Comparison of ENCODE assay signal across 16 cellular contexts in the genomic region with DNA sequence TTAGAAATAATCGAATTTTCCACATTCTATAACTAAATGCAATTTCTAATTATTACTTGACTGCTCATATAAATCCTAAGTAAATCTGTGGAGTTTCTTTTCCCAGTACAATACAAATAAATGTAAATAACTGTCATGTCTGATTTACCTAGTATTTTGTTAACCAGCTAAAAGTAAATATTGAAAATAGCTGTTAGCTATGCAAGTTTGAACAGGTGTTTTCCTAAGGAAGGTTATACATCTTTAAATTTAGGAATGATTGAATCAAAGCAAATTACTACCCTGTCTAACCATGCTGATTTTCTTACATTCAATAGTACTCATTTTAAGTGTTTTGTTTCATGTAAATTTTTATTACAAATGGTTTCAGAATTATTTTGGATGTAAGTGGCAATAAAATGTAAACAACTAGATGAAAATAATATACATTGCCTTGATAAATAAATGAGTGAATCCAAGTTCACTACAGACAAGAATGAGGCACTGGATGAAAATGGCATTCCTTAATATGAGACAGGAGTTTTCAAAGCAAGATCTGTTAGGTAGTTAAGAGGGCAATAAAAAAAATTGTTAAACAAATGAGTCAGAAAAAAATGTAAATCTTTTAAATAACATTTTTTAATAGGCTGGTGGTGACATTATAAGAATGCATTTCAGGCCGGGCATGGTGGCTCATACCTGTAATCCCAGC. TPM values are rescaled to one million over a fixed set of nuclear protein-coding genes. Genes with fewer than 3 reads are reported as not detected.
DNase-seq lines count a peak whose midpoint lies in the region; ATAC-seq and TF ChIP-seq lines count a peak whose summit lies in the region.
"Had no signal": no experiment of that assay in that cellular context is flagged by ENCODE, and none has a peak within 500 bp of the region (broad histone marks: within the 10 kb centered on the region; RNA-seq: fewer than 3 reads in every experiment).

No MANE protein-coding gene starts in this region.

- H3K4me1 Mint-ChIP-seq in activated CD8-positive, alpha-beta memory T cell treated with anti-CD3 and anti-CD28 coated beads, Interleukin-2, amount 10 ng/mL, durations not matched to agents 7 days and 5 days: peaks cover 3% of the 10 kb centered on the region

- no peak overlapping the region for H3K4me3 ChIP-seq in LNCaP clone FGC (ENCODE audit: low read depth, low read length)
- H3K4me3 ChIP-seq: HAP-1 had no signal

- peaks cover 46% of the 10 kb centered on the region for H3K27me3 Mint-ChIP-seq in activated CD8-positive, alpha-beta memory T cell treated with anti-CD3 and anti-CD28 coated beads, Interleukin-2, amount 10 ng/mL, durations not matched to agents 7 days and 5 days

- CTCF ChIA-PET in activated CD8-positive, alpha-beta memory T cell treated with anti-CD3 and anti-CD28 coated beads, Interleukin-2, amount 10 ng/mL, durations not matched to agents 7 days and 5 days (lab: Charles Lee): no interaction called here

- peak overlapping the region; percentile 25 for H3K27ac ChIP-seq in VCaP
- H3K27ac ChIP-seq: C4-2B, HL-60 had no signal

- H3K27ac Mint-ChIP-seq in activated CD8-positive, alpha-beta memory T cell treated with anti-CD3 and anti-CD28 coated beads, Interleukin-2, amount 10 ng/mL, durations not matched to agents 7 days and 5 days: no peak overlapping the region
- H3K27ac Mint-ChIP-seq: CD4-positive, alpha-beta memory T cell had no signal

- no peaks in the 10 kb centered on the region for H3K9me3 Mint-ChIP-seq in activated CD8-positive, alpha-beta memory T cell treated with anti-CD3 and anti-CD28 coated beads, Interleukin-2, amount 10 ng/mL, durations not matched to agents 7 days and 5 days (ENCODE audit: low read depth)
- H3K9me3 Mint-ChIP-seq: CD4-positive, alpha-beta memory T cell had no signal

- in situ Hi-C loops in ACHN (cut with HindIII; ENCODE audit: low pct_ligation_motif_present, low pct_unique_long_range_greater_than_20kb, low sequenced_read_pairs): no loop called here

- ATAC-seq in HG03025 (IDR thresholded peaks at IDR 0.05; ENCODE audit: low FRiP score, unreplicated experiment): no peak
- ATAC-seq in activated CD8-positive, alpha-beta memory T cell treated with anti-CD3 and anti-CD28 coated beads, Interleukin-2, amount 10 ng/mL, durations not matched to agents 7 days and 5 days: no peak

- TF ChIP-seq CTCF in LNCaP clone FGC (IDR thresholded peaks at IDR 0.05; ENCODE audit: control insufficient read depth, extremely low read depth, insufficient read depth) (no peak), VCaP (conservative IDR thresholded peaks at IDR 0.05) (no peak)

- peak; percentile 50 for DNase-seq in LNCaP clone FGC (ENCODE audit: low read depth)
- peak; percentile 47 for DNase-seq in NCI-H146 treated with DMSO at 0.1 percent for 48 hours (lab: John Stamatoyannopoulos, UW; ENCODE audit: unreplicated experiment)
- DNase-seq in NCI-H748 treated with DMSO at 0.1 percent for 48 hours (lab: John Stamatoyannopoulos, UW): peak; percentile 7
- no peak for DNase-seq in activated CD8-positive, alpha-beta memory T cell treated with anti-CD3 and anti-CD28 coated beads, Interleukin-2, amount 10 ng/mL, durations not matched to agents 7 days and 5 days
- no peak for DNase-seq in ACHN
- DNase-seq in germinal center (ENCODE audit: low spot score): no peak
- DNase-seq: BE2C; CD4-positive, alpha-beta memory T cell; DND-41; GDM1 had no signal

- no peak overlapping the region for H3K4me3 Mint-ChIP-seq in activated CD8-positive, alpha-beta memory T cell treated with anti-CD3 and anti-CD28 coated beads, Interleukin-2, amount 10 ng/mL, durations not matched to agents 7 days and 5 days
- H3K4me3 Mint-ChIP-seq: CD4-positive, alpha-beta memory T cell had no signal

- H3K36me3 Mint-ChIP-seq in activated CD8-positive, alpha-beta memory T cell treated with anti-CD3 and anti-CD28 coated beads, Interleukin-2, amount 10 ng/mL, durations not matched to agents 7 days and 5 days: no peaks in the 10 kb centered on the region
- H3K36me3 Mint-ChIP-seq: CD4-positive, alpha-beta memory T cell had no signal

RNA-seq across cellular contexts. Expression of gene MCIDAS, which starts 15.8 kb away (rescaled TPM):
- under 1 TPM in 1 of 2 experiments, not detected in 1; 0.21 TPM for total RNA-seq in activated CD8-positive, alpha-beta memory T cell treated with anti-CD3 and anti-CD28 coated beads, Interleukin-2, amount 10 ng/mL, durations not matched to agents 7 days and 5 days
- total RNA-seq: CD4-positive, alpha-beta memory T cell; H1 had no signal

RNA-seq across cellular contexts. Expression of gene CCNO, which starts 22.1 kb away (rescaled TPM):
- under 1 TPM; 0.26 TPM for total RNA-seq in activated CD8-positive, alpha-beta memory T cell treated with anti-CD3 and anti-CD28 coated beads, Interleukin-2, amount 10 ng/mL, durations not matched to agents 7 days and 5 days
- total RNA-seq: CD4-positive, alpha-beta memory T cell had no signal

RNA-seq across cellular contexts. Expression of gene CDC20B, which starts 38.4 kb away (rescaled TPM):
- total RNA-seq in activated CD8-positive, alpha-beta memory T cell treated with anti-CD3 and anti-CD28 coated beads, Interleukin-2, amount 10 ng/mL, durations not matched to agents 7 days and 5 days: under 1 TPM; 0.53 to 0.75 TPM
- total RNA-seq: CD4-positive, alpha-beta memory T cell; H1 had no signal

RNA-seq across cellular contexts. Expression of gene GPX8, which starts 51.4 kb away (rescaled TPM):
- not detected for total RNA-seq in activated CD8-positive, alpha-beta memory T cell treated with anti-CD3 and anti-CD28 coated beads, Interleukin-2, amount 10 ng/mL, durations not matched to agents 7 days and 5 days
- total RNA-seq: CD4-positive, alpha-beta memory T cell had no signal

Comparison
In these comparisons a context has a peak if more than half of its experiments do, and no peak if none do; other contexts are left out.
1. DNase-seq: peak in LNCaP clone FGC (single experiment), NCI-H146 treated with DMSO at 0.1 percent for 48 hours (single experiment) and NCI-H748 treated with DMSO at 0.1 percent for 48 hours (single experiment); none in activated CD8-positive, alpha-beta memory T cell treated with anti-CD3 and anti-CD28 coated beads, Interleukin-2, amount 10 ng/mL, durations not matched to agents 7 days and 5 days (single experiment), ACHN (single experiment) and germinal center (single experiment).